Comparison of ENCODE assay signal across 20 cellular contexts in genomic region chrX:77415161-77415560, GRCh38. TPM values are rescaled to one million over a fixed set of nuclear protein-coding genes. Genes with fewer than 3 reads are reported as not detected.
A peak's percentile ranks its signal among the peaks of the same experiment; 100 is the strongest.
DNase-seq lines count a peak whose midpoint lies in the region; ATAC-seq, FAIRE-seq and TF ChIP-seq lines count a peak whose summit lies in the region.
"Had no signal": no experiment of that assay in that cellular context is flagged by ENCODE, and none has a peak within 500 bp of the region (broad histone marks: within the 10 kb centered on the region; RNA-seq: fewer than 3 reads in every experiment).

No MANE protein-coding gene starts in this region.

- H4K20me1 ChIP-seq in PC-3 (ENCODE audit: low read length) = no peaks in the 10 kb centered on the region

- H3K79me2 ChIP-seq in PC-3 (ENCODE audit: low read length) = no peaks in the 10 kb centered on the region
- H3K79me2 ChIP-seq: hepatocyte had no signal

- 0 out of 2 replicates have a peak overlapping the region, but pooled peaks have one; percentile 34 for H3K4me2 ChIP-seq in PC-3 (ENCODE audit: low read length)
- H3K4me2 ChIP-seq: hepatocyte had no signal

- H3K36me3 Mint-ChIP-seq in activated T-cell treated with anti-CD3 and anti-CD28 coated beads, Interleukin-2, amount 50 U/mL, for 72 hours (ENCODE audit: insufficient read depth in 2 of 2) = peaks cover 0 to 2% of the 10 kb centered on the region in 2 donors
- H3K36me3 Mint-ChIP-seq: natural killer cell, T-cell had no signal

- H3K4me3 ChIP-seq in AG09309 (ENCODE audit: control insufficient read depth, low read depth, low read length) (no peak overlapping the region), GM12875 (ENCODE audit: low read depth, low read length) (no peak overlapping the region), PC-3 (ENCODE audit: low read length) (no peak overlapping the region), epithelial cell of proximal tubule (ENCODE audit: low read depth, low read length) (no peak overlapping the region)
- H3K4me3 ChIP-seq: coronary artery, esophagus muscularis mucosa, hepatocyte, thoracic aorta had no signal

- CTCF ChIA-PET in PC-3 (lab: Charles Lee) = no interaction called here

- H3K9ac ChIP-seq in PC-3 (ENCODE audit: low read length) = no peak overlapping the region

- peaks cover 0 to 2% of the 10 kb centered on the region in 2 donors for H3K9me3 Mint-ChIP-seq in activated T-cell treated with anti-CD3 and anti-CD28 coated beads, Interleukin-2, amount 50 U/mL, for 72 hours
- H3K9me3 Mint-ChIP-seq: natural killer cell had no signal

- FAIRE-seq in RCC 7860 (lab: Jason Lieb, UNC) = no peak

- no peak for DNase-seq in AG09309 (ENCODE audit: low read depth)
- peak; percentile 44 for DNase-seq in PC-3
- DNase-seq in epithelial cell of proximal tubule (ENCODE audit: low read depth) = no peak
- DNase-seq in RCC 7860 (ENCODE audit: low spot score) = no peak
- no peak for DNase-seq in activated T-cell treated with anti-CD3 and anti-CD28 coated beads, Interleukin-2, amount 50 U/mL, for 48 hours
- DNase-seq in SW 1271 (lab: John Stamatoyannopoulos, UW) = no peak
- DNase-seq in activated T-cell treated with anti-CD3 and anti-CD28 coated beads, Interleukin-2, amount 50 U/mL, for 72 hours = no peak
- DNase-seq: activated CD4-positive, alpha-beta T cell treated with anti-CD3 and anti-CD28 coated beads, Interleukin-2, amount 10 ng/mL, durations not matched to agents 24 days and 14 days; activated T-cell treated with anti-CD3 and anti-CD28 coated beads, Interleukin-2, amount 50 U/mL, for 1 hour; natural killer cell; NCI-H2171 treated with DMSO at 0.1 percent for 48 hours; T-cell had no signal

- H3K4me3 Mint-ChIP-seq in activated T-cell treated with anti-CD3 and anti-CD28 coated beads, Interleukin-2, amount 50 U/mL, for 72 hours = no peak overlapping the region
- H3K4me3 Mint-ChIP-seq: activated CD4-positive, alpha-beta T cell treated with anti-CD3 and anti-CD28 coated beads, Interleukin-2, amount 10 ng/mL, durations not matched to agents 24 days and 14 days; B cell; natural killer cell; T-cell had no signal

- BruUV-seq in PC-3 (replicated peaks; lab: Mats Ljungman, UMichigan) = TSS peak; percentile 60

- 0 out of 2 replicates have a peak overlapping the region, but pooled peaks have one; percentile 45 for H2AFZ ChIP-seq in PC-3 (ENCODE audit: low read length)
- H2AFZ ChIP-seq: hepatocyte had no signal

- no peaks in the 10 kb centered on the region for H3F3A ChIP-seq in PC-3 (ENCODE audit: low read length, unreplicated experiment)

- peaks cover 50% of the 10 kb centered on the region for H3K27me3 Mint-ChIP-seq in activated T-cell treated with anti-CD3 and anti-CD28 coated beads, Interleukin-2, amount 50 U/mL, for 72 hours (ENCODE audit: low read depth)
- H3K27me3 Mint-ChIP-seq: activated CD4-positive, alpha-beta T cell treated with anti-CD3 and anti-CD28 coated beads, Interleukin-2, amount 10 ng/mL, durations not matched to agents 24 days and 14 days had no signal

- H3K27me3 ChIP-seq in PC-3 (ENCODE audit: low read length) = no peaks in the 10 kb centered on the region
- H3K27me3 ChIP-seq: esophagus muscularis mucosa, hepatocyte had no signal

- no peaks in the 10 kb centered on the region for H3K4me1 Mint-ChIP-seq in activated T-cell treated with anti-CD3 and anti-CD28 coated beads, Interleukin-2, amount 50 U/mL, for 72 hours (ENCODE audit: low read depth)
- H3K4me1 Mint-ChIP-seq: activated CD4-positive, alpha-beta T cell treated with anti-CD3 and anti-CD28 coated beads, Interleukin-2, amount 10 ng/mL, durations not matched to agents 24 days and 14 days; B cell; natural killer cell; T-cell had no signal

- POLR2A ChIA-PET in PC-3 (lab: Charles Lee; ENCODE audit: unreplicated experiment) = no interaction called here

- H3K9me2 ChIP-seq in PC-3 (replicated peaks; ENCODE audit: low read length) = no peaks in the 10 kb centered on the region

- no peaks in the 10 kb centered on the region for H3K9me3 ChIP-seq in PC-3 (ENCODE audit: low read length)
- H3K9me3 ChIP-seq: esophagus muscularis mucosa, thoracic aorta had no signal

- no peaks in the 10 kb centered on the region for H3K36me3 ChIP-seq in PC-3 (ENCODE audit: low read depth, low read length)
- H3K36me3 ChIP-seq: esophagus muscularis mucosa, thoracic aorta had no signal

- peaks cover 9% of the 10 kb centered on the region for H3K4me1 ChIP-seq in PC-3 (ENCODE audit: insufficient read depth, low read length)
- H3K4me1 ChIP-seq: esophagus muscularis mucosa had no signal

- peak; percentile 80 for ATAC-seq in PC-3
- no peak for ATAC-seq in activated T-cell treated with anti-CD3 and anti-CD28 coated beads, Interleukin-2, amount 50 U/mL, for 72 hours (replicated peaks in 1 of 2)
- ATAC-seq: natural killer cell, T-cell had no signal

- H3K27ac ChIP-seq in PC-3 (ENCODE audit: low read length) = no peak overlapping the region
- H3K27ac ChIP-seq: esophagus muscularis mucosa, hepatocyte had no signal

- no peak overlapping the region for H3K27ac Mint-ChIP-seq in activated T-cell treated with anti-CD3 and anti-CD28 coated beads, Interleukin-2, amount 50 U/mL, for 72 hours
- H3K27ac Mint-ChIP-seq: activated CD4-positive, alpha-beta T cell treated with anti-CD3 and anti-CD28 coated beads, Interleukin-2, amount 10 ng/mL, durations not matched to agents 24 days and 14 days; B cell; natural killer cell; T-cell had no signal

- intact Hi-C loops in PC-3 (cut with micrococcal nuclease) = loop anchor here (2.0 kb wide), 1 partner anchor 520 kb away; no protein-coding TSS in a partner anchor

- TF ChIP-seq CTCF in AG09309 (IDR thresholded peaks at IDR 0.05; ENCODE audit: control insufficient read depth, insufficient read depth, low read depth, low read length, missing control alignments) (peak; percentile 19), GM12875 (IDR thresholded peaks at IDR 0.05; ENCODE audit: borderline replicate concordance, insufficient read depth, low read depth, low read length) (peak; percentile 6; the same call in 1 of the 2 replicates), PC-3 (conservative IDR thresholded peaks at IDR 0.05; ENCODE audit: low read depth, low read length) (peak; percentile 66), epithelial cell of proximal tubule (conservative IDR thresholded peaks at IDR 0.05; ENCODE audit: low read depth, low read length) (peak; percentile 5)

RNA-seq across cellular contexts. Expression of gene FGF16, which starts 32.0 kb away (rescaled TPM):
- total RNA-seq in PC-3 (2014; rRNA removed) = not detected in 2 replicates
- total RNA-seq in epithelial cell of proximal tubule = 1.5 TPM in 1 of 2 replicates, not detected in the other
- total RNA-seq in activated T-cell treated with anti-CD3 and anti-CD28 coated beads, Interleukin-2, amount 50 U/mL, for 72 hours = not detected
- total RNA-seq: activated CD4-positive, alpha-beta T cell treated with anti-CD3 and anti-CD28 coated beads, Interleukin-2, amount 10 ng/mL, durations not matched to agents 24 days and 14 days; B cell; G401; liver; natural killer cell; T-cell had no signal

Comparison
In these comparisons a context has a peak if more than half of its experiments do, and no peak if none do; other contexts are left out.
1. CTCF ChIP-seq: peak in every context shown above with its lines; median percentile 66 in PC-3; 19 in AG09309; 6 in GM12875; 5 in epithelial cell of proximal tubule.